ENCODE assay signal across 10 cellular contexts in the genomic region with DNA sequence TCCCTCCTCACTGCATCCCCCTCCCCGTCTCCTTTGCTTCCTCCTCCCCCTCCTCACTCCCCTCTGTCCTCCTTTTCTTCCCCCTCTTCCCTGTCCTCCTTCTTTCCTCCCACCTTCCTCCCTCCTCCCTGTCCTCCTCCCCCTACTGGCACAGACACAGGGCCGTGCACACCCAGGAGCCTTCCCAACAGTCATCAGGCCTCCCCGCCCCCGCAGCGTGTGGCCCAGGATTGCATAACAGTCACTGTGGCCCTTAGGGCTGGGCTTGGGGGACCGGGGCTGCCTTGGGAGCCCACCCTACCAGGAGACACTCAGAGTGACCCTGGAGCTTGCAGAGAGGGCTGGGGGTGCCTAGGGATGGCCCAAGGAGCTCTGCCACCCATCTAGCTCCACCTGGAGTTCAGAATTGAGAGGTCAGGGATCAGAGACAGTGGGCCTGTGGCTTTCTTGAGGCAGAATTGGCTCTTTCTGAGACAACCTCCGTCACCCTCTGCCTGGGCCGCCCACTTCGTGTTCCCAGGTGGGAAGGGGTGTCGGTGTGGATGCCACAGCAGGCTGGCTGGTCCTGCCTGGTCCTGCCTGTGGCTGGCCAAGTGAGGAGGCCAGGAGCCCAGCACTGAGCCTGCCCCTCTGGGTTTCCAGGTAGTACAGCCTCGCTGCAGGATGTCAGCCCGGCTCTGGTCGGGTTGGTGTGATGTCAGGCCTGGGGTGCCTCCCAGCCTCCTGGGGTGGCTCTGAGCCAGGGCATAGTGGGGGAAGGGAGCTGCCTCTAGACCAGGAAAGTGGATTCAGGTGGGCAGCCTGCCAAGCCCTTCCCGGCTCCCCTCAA. TPM values are rescaled to one million over a fixed set of nuclear protein-coding genes. Genes with fewer than 3 reads are reported as not detected.
DNase-seq lines count a peak whose midpoint lies in the region; ATAC-seq and TF ChIP-seq lines count a peak whose summit lies in the region.
"Had no signal": no experiment of that assay in that cellular context is flagged by ENCODE, and none has a peak within 500 bp of the region (broad histone marks: within the 10 kb centered on the region; RNA-seq: fewer than 3 reads in every experiment).

No MANE protein-coding gene starts in this region.

- H3K27ac ChIP-seq in breast epithelium (no peak overlapping the region), neural progenitor cell (no peak overlapping the region)
- H3K27ac ChIP-seq: VCaP had no signal

- DNase-seq in breast epithelium (ENCODE audit: low spot score in 2 of 2) (no peak), neural progenitor cell (ENCODE audit: low spot score) (no peak), COLO829 (ENCODE audit: low spot score) (no peak), NCI-H446 treated with DMSO at 0.1 percent for 48 hours (lab: John Stamatoyannopoulos, UW) (no peak)
- DNase-seq in activated naive CD4-positive, alpha-beta T cell treated with anti-CD3 and anti-CD28 coated beads, Interleukin-2, amount 50 U/mL, for 72 hours (ENCODE audit: low spot score in 2 of 2): no peak
- DNase-seq in stimulated activated effector memory CD8-positive, alpha-beta T cell treated with anti-CD3 and anti-CD28 coated beads, Interleukin-12 subunit alpha, Interleukin-12 subunit beta, amount 100 ng/mL, for 72 hours (ENCODE audit: low spot score in 2 of 2): no peak

- TF ChIP-seq CTCF in GM12875 (IDR thresholded peaks at IDR 0.05; ENCODE audit: borderline replicate concordance, insufficient read depth, low read depth, low read length) (no peak), breast epithelium (IDR thresholded peaks at IDR 0.05) (no peak), neural progenitor cell (IDR thresholded peaks at IDR 0.05) (no peak)

- H3F3A ChIP-seq in neural progenitor cell (ENCODE audit: low read depth): no peaks in the 10 kb centered on the region

- H3K4me2 ChIP-seq in neural progenitor cell: no peak overlapping the region

- no peaks in the 10 kb centered on the region for H3K9me3 ChIP-seq in breast epithelium
- H3K9me3 ChIP-seq in neural progenitor cell (ENCODE audit: low read depth): no peaks in the 10 kb centered on the region

- no peaks in the 10 kb centered on the region for H3K36me3 ChIP-seq in breast epithelium
- H3K36me3 ChIP-seq in neural progenitor cell: no peaks in the 10 kb centered on the region

- no peaks in the 10 kb centered on the region for H3K4me1 ChIP-seq in breast epithelium
- H3K4me1 ChIP-seq in neural progenitor cell: no peaks in the 10 kb centered on the region

- peak overlapping the region; percentile 74 for H3K27ac Mint-ChIP-seq in neural progenitor cell
- H3K27ac Mint-ChIP-seq in activated naive CD4-positive, alpha-beta T cell treated with anti-CD3 and anti-CD28 coated beads, Interleukin-2, amount 50 U/mL, for 72 hours: no peak overlapping the region
- H3K27ac Mint-ChIP-seq in stimulated activated effector memory CD8-positive, alpha-beta T cell treated with anti-CD3 and anti-CD28 coated beads, Interleukin-12 subunit alpha, Interleukin-12 subunit beta, amount 100 ng/mL, for 72 hours: no peak overlapping the region

- H3K4me3 ChIP-seq in GM12875 (ENCODE audit: low read depth, low read length) (peak overlapping the region; percentile 92), breast epithelium (peak overlapping the region; percentile 24 to 51 (median 44)), neural progenitor cell (no peak overlapping the region)

- no peak overlapping the region for H2AFZ ChIP-seq in neural progenitor cell (replicated peaks)

- H3K27me3 Mint-ChIP-seq in neural progenitor cell (ENCODE audit: insufficient read depth, low read depth): peaks cover 4% of the 10 kb centered on the region
- H3K27me3 Mint-ChIP-seq: central memory CD8-positive, alpha-beta T cell had no signal

- H3K9me3 Mint-ChIP-seq in neural progenitor cell: no peaks in the 10 kb centered on the region
- H3K9me3 Mint-ChIP-seq in activated naive CD4-positive, alpha-beta T cell treated with anti-CD3 and anti-CD28 coated beads, Interleukin-2, amount 50 U/mL, for 72 hours: no peaks in the 10 kb centered on the region
- H3K9me3 Mint-ChIP-seq in stimulated activated effector memory CD8-positive, alpha-beta T cell treated with anti-CD3 and anti-CD28 coated beads, Interleukin-12 subunit alpha, Interleukin-12 subunit beta, amount 100 ng/mL, for 72 hours: no peaks in the 10 kb centered on the region
- H3K9me3 Mint-ChIP-seq: central memory CD8-positive, alpha-beta T cell had no signal

- H3K4me3 Mint-ChIP-seq in neural progenitor cell: no peak overlapping the region
- no peak overlapping the region for H3K4me3 Mint-ChIP-seq in stimulated activated effector memory CD8-positive, alpha-beta T cell treated with anti-CD3 and anti-CD28 coated beads, Interleukin-12 subunit alpha, Interleukin-12 subunit beta, amount 100 ng/mL, for 72 hours

- H3K27me3 ChIP-seq in breast epithelium: no peaks in the 10 kb centered on the region
- H3K27me3 ChIP-seq in neural progenitor cell: no peaks in the 10 kb centered on the region

- H3K9ac ChIP-seq in neural progenitor cell: no peak overlapping the region

- no peaks in the 10 kb centered on the region for H3K36me3 Mint-ChIP-seq in neural progenitor cell
- no peaks in the 10 kb centered on the region for H3K36me3 Mint-ChIP-seq in activated naive CD4-positive, alpha-beta T cell treated with anti-CD3 and anti-CD28 coated beads, Interleukin-2, amount 50 U/mL, for 72 hours
- H3K36me3 Mint-ChIP-seq in stimulated activated effector memory CD8-positive, alpha-beta T cell treated with anti-CD3 and anti-CD28 coated beads, Interleukin-12 subunit alpha, Interleukin-12 subunit beta, amount 100 ng/mL, for 72 hours: no peaks in the 10 kb centered on the region

- no peaks in the 10 kb centered on the region for H3K79me2 ChIP-seq in neural progenitor cell (ENCODE audit: low read depth)

- TF ChIP-seq POLR2A in breast epithelium (IDR thresholded peaks at IDR 0.05): no peak

- intact Hi-C loops in breast epithelium (cut with DNase I; ENCODE audit: low total_unique reads): no loop called here

- no peaks in the 10 kb centered on the region for H4K20me1 ChIP-seq in neural progenitor cell (ENCODE audit: low read depth)

- peak; percentile 43 for ATAC-seq in HG03354 (IDR thresholded peaks at IDR 0.05; ENCODE audit: poor library complexity, severe bottlenecking, unreplicated experiment)
- no peak for ATAC-seq in activated naive CD4-positive, alpha-beta T cell treated with anti-CD3 and anti-CD28 coated beads, Interleukin-2, amount 50 U/mL, for 72 hours
- ATAC-seq in stimulated activated effector memory CD8-positive, alpha-beta T cell treated with anti-CD3 and anti-CD28 coated beads, Interleukin-12 subunit alpha, Interleukin-12 subunit beta, amount 100 ng/mL, for 72 hours: no peak

- H3K4me1 Mint-ChIP-seq in neural progenitor cell: peaks cover 6% of the 10 kb centered on the region
- H3K4me1 Mint-ChIP-seq in stimulated activated effector memory CD8-positive, alpha-beta T cell treated with anti-CD3 and anti-CD28 coated beads, Interleukin-12 subunit alpha, Interleukin-12 subunit beta, amount 100 ng/mL, for 72 hours: peaks cover 19% of the 10 kb centered on the region

RNA-seq across cellular contexts. Expression of gene SPI1, which starts 1.6 kb away (rescaled TPM):
- total RNA-seq in breast epithelium: 10 to 100 TPM; 12.5 to 34.9 (median 15.2) TPM
- not detected in 2 replicates for total RNA-seq in neural progenitor cell (ENCODE audit: low replicate concordance)
- under 1 TPM in 1 of 2 donors, not detected in 1; 0.20 TPM for total RNA-seq in activated naive CD4-positive, alpha-beta T cell treated with anti-CD3 and anti-CD28 coated beads, Interleukin-2, amount 50 U/mL, for 72 hours

RNA-seq across cellular contexts. Expression of gene MYBPC3, which starts 24.3 kb away (rescaled TPM):
- total RNA-seq in breast epithelium (under 1 TPM in 2 of 3 donors, not detected in 1; under 0.01 TPM), neural progenitor cell (ENCODE audit: low replicate concordance) (0.06 and 0.12 TPM in 2 replicates)
- total RNA-seq in activated naive CD4-positive, alpha-beta T cell treated with anti-CD3 and anti-CD28 coated beads, Interleukin-2, amount 50 U/mL, for 72 hours: not detected

RNA-seq across cellular contexts. Expression of gene SLC39A13, which starts 31.6 kb away (rescaled TPM):
- total RNA-seq in breast epithelium: 10 to 100 TPM; 42.9 to 58.1 (median 52.8) TPM
- 11.3 and 36.4 TPM in 2 replicates for total RNA-seq in neural progenitor cell (ENCODE audit: low replicate concordance)
- total RNA-seq in activated naive CD4-positive, alpha-beta T cell treated with anti-CD3 and anti-CD28 coated beads, Interleukin-2, amount 50 U/mL, for 72 hours: 10 to 100 TPM; 11.9 to 15.2 TPM

RNA-seq across cellular contexts. Expression of gene PSMC3, which starts 49.5 kb away (rescaled TPM):
- total RNA-seq in breast epithelium (100 to 1,000 TPM in 2 of 3 donors, 10 to 100 TPM in 1; 98.5 to 168 (median 144) TPM), neural progenitor cell (ENCODE audit: low replicate concordance) (126 and 175 TPM in 2 replicates)
- total RNA-seq in activated naive CD4-positive, alpha-beta T cell treated with anti-CD3 and anti-CD28 coated beads, Interleukin-2, amount 50 U/mL, for 72 hours: 100 to 1,000 TPM; 126 to 134 TPM

Comparison
In these comparisons a context has a peak if more than half of its experiments do, and no peak if none do; other contexts are left out.
1. RNA of gene SPI1, which starts 1.6 kb away (total RNA-seq): 12.5 to 34.9 TPM in breast epithelium; 0.20 TPM in activated naive CD4-positive, alpha-beta T cell treated with anti-CD3 and anti-CD28 coated beads, Interleukin-2, amount 50 U/mL, for 72 hours and not detected in neural progenitor cell; every median in the first group is over 10 times any median in the second.